ENCODE assay signal across 10 cellular contexts in the genomic region with DNA sequence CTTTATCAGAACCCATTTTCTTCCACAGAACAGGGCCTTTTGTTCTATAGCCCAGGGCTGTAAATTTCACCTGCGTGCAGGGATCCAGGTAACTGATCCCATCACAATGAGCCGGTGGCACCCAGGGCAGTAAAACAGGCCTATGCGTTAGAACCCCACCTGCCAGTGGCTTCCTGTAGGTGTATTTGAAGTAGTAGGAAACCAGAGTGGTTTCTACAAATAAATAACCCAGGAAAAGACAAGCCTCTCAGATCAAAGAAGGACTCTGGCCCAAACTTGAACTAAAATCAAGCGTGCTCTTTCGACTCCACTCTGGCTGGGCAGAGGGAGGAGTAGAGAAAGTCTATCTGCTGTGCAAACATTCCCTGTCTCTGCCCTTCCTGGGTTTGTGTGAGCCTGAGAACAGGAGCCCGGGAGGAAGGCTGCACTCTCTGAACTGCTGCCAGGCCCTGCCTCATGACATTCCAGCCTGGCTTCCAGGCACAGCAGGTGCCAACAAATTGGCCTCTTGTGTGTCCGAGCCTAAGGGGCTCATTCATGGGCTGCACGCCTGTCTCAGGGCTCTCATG.
DNase-seq lines count a peak whose midpoint lies in the region; ATAC-seq and TF ChIP-seq lines count a peak whose summit lies in the region.
"Had no signal": no experiment of that assay in that cellular context is flagged by ENCODE, and none has a peak within 500 bp of the region (broad histone marks: within the 10 kb centered on the region; RNA-seq: fewer than 3 reads in every experiment).

No MANE protein-coding gene starts in this region.

- POLR2A ChIA-PET in Panc1 (lab: Charles Lee) = no interaction called here

- ATAC-seq in Panc1 (peak; percentile 85), left ventricle myocardium superior (peak; percentile 95)
- ATAC-seq: activated T-cell treated with anti-CD3 and anti-CD28 coated beads, Interleukin-2, amount 50 U/mL, for 4 hours had no signal

- H3K27ac ChIP-seq in Panc1 (ENCODE audit: low read length) (no peak overlapping the region), vagina (no peak overlapping the region)
- H3K27ac ChIP-seq: skin epidermis, suprapubic skin had no signal

- no peaks in the 10 kb centered on the region for H3K9me3 ChIP-seq in Panc1 (ENCODE audit: control insufficient read depth, insufficient read depth, low read depth, low read length)
- no peaks in the 10 kb centered on the region for H3K9me3 ChIP-seq in vagina
- H3K9me3 ChIP-seq: suprapubic skin had no signal

- H3K27me3 ChIP-seq in Panc1 (ENCODE audit: control insufficient read depth, insufficient read depth, low read length) (0 out of 2 replicates have a peak, but pooled peaks cover 3% of the 10 kb centered on the region), vagina (no peaks in the 10 kb centered on the region)
- H3K27me3 ChIP-seq: suprapubic skin had no signal

- TF ChIP-seq CTCF in Panc1 (IDR thresholded peaks at IDR 0.05) (no peak), vagina (IDR thresholded peaks at IDR 0.05) (no peak)

- DNase-seq in HuH-7.5 (ENCODE audit: low spot score) (peak; percentile 67), Panc1 (ENCODE audit: low read depth, low spot score) (no peak), left ventricle myocardium superior (peak; percentile 83), smooth muscle cell of the brain vasculature (ENCODE audit: low read depth, low spot score) (peak; percentile 44), vagina (ENCODE audit: extremely low spot score in 2 of 2) (no peak), NCI-H526 treated with DMSO at 0.1 percent for 48 hours (lab: John Stamatoyannopoulos, UW) (no peak)
- no peak for DNase-seq in stimulated activated CD4-positive, alpha-beta T cell treated with anti-CD3 and anti-CD28 coated beads, Interleukin-12 subunit alpha, Interleukin-12 subunit beta, amount 100 ng/mL, for 4 hours
- DNase-seq: activated T-cell treated with anti-CD3 and anti-CD28 coated beads, Interleukin-2, amount 50 U/mL, for 4 hours had no signal

- in situ Hi-C loops in Panc1 (cut with HindIII; ENCODE audit: low pct_unique_long_range_greater_than_20kb, low sequenced_read_pairs) = no loop called here

- no peaks in the 10 kb centered on the region for H3K36me3 ChIP-seq in Panc1 (ENCODE audit: control insufficient read depth, insufficient read depth, low read length)
- no peaks in the 10 kb centered on the region for H3K36me3 ChIP-seq in vagina
- H3K36me3 ChIP-seq: suprapubic skin had no signal

- CTCF ChIA-PET in Panc1 (lab: Charles Lee) = no interaction called here

- H3K4me1 ChIP-seq in Panc1 (ENCODE audit: control insufficient read depth, insufficient read depth, low read length) (0 out of 2 replicates have a peak, but pooled peaks cover 3% of the 10 kb centered on the region), vagina (peaks cover 30% of the 10 kb centered on the region)

- H3K4me3 ChIP-seq in Panc1 (ENCODE audit: low read depth in 2 of 2, low read length in 2 of 2) (no peak overlapping the region), vagina (no peak overlapping the region)
- H3K4me3 ChIP-seq: skin epidermis, suprapubic skin had no signal

- no TSS peak for BruUV-seq in Panc1 (replicated peaks; lab: Mats Ljungman, UMichigan)

- TF ChIP-seq POLR2A in vagina (IDR thresholded peaks at IDR 0.05) = no peak

- intact Hi-C loops in Panc1 (cut with micrococcal nuclease; ENCODE audit: unreplicated experiment) = no loop called here
- intact Hi-C loops in left ventricle myocardium superior (cut with micrococcal nuclease) = no loop called here
- intact Hi-C loops in vagina (cut with DNase I) = no loop called here

Comparison
In these comparisons a context has a peak if more than half of its experiments do, and no peak if none do; other contexts are left out.
1. DNase-seq: peak in HuH-7.5 (single experiment), left ventricle myocardium superior (single experiment) and smooth muscle cell of the brain vasculature (single experiment); none in Panc1 (single experiment), stimulated activated CD4-positive, alpha-beta T cell treated with anti-CD3 and anti-CD28 coated beads, Interleukin-12 subunit alpha, Interleukin-12 subunit beta, amount 100 ng/mL, for 4 hours (single experiment), vagina (0 of 2) and NCI-H526 treated with DMSO at 0.1 percent for 48 hours (single experiment).